Comparison of ENCODE assay signal across 1 cellular context in the genomic region with DNA sequence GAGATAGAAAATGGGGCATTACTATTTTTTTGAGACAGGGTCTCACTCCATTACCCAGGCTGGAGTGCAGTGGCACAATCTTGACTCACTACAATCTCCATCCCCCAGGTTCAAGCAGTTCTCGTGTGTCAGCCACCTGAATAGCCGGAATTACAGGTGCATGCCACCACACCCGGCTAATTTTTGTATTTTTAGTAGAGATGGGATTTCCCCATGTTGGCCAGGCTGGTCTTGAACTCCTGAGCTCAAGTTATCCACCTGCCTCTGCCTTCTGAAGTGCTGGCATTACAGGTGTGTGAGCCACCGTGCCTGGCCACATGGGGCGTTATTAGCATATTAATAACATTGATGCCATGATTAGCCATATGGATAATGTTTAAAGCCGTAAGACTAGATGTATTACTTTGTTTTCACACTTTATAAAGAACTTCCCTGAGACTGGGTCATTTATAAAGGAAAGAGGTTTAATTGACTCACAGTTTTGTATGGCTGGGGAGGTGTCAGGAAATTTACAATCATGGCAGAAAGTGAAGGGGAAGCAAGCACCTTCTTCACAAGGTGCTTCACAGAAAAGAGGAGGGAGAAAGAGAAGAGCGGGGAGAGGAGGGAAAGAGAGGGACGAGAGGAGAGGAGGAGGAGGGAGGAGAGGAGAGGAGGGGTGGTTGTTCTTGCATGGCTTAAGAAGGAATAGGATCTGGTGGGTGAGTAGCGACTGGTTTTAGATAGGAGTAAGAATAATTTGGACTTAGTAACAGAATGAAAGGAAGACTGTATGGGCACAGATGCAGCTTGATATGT.
TF ChIP-seq lines count a peak whose summit lies in the region.

No MANE protein-coding gene starts in this region.

TF ChIP-seq in H1, 55 proteins besides CTCF, POLR2A, EP300 and RAD21:
- TF ChIP-seq CHD1 (IDR thresholded peaks at IDR 0.05; ENCODE audit: low read depth, low read length) (no peak), KDM5A (IDR thresholded peaks at IDR 0.05; ENCODE audit: low read length) (no peak), POLR2AphosphoS5 (IDR thresholded peaks at IDR 0.05; ENCODE audit: low read depth, low read length) (no peak), SP2 (IDR thresholded peaks at IDR 0.05; ENCODE audit: low read length) (no peak), BRCA1 (IDR thresholded peaks at IDR 0.05; ENCODE audit: low read depth, low read length) (no peak), RXRA (IDR thresholded peaks at IDR 0.05; ENCODE audit: insufficient read depth, low read depth, low read length) (no peak), TCF12 (IDR thresholded peaks at IDR 0.05; ENCODE audit: low read depth, low read length) (0 out of 2 replicates have a peak, but pooled peaks have one; percentile 15), SIX5 (IDR thresholded peaks at IDR 0.05; ENCODE audit: low read depth, low read length) (no peak)
